Comparison of ENCODE assay signal across 8 cellular contexts in genomic region chr9:136545065-136545965, GRCh38. TPM values are rescaled to one million over a fixed set of nuclear protein-coding genes. Genes with fewer than 3 reads are reported as not detected.
A peak's percentile ranks its signal among the peaks of the same experiment; 100 is the strongest.
DNase-seq lines count a peak whose midpoint lies in the region; ATAC-seq and TF ChIP-seq lines count a peak whose summit lies in the region.

No MANE protein-coding gene starts in this region.

- H3K36me3 Mint-ChIP-seq in activated CD8-positive, alpha-beta T cell treated with anti-CD3 and anti-CD28 coated beads, Interleukin-2, amount 10 ng/mL, durations not matched to agents 7 days and 5 days (ENCODE audit: low read depth) = peaks cover 30% of the 10 kb centered on the region

- peaks cover 52% of the 10 kb centered on the region for H3K4me1 Mint-ChIP-seq in activated CD8-positive, alpha-beta T cell treated with anti-CD3 and anti-CD28 coated beads, Interleukin-2, amount 10 ng/mL, durations not matched to agents 7 days and 5 days (ENCODE audit: low read depth)

- no peaks in the 10 kb centered on the region for H3K9me3 Mint-ChIP-seq in activated CD8-positive, alpha-beta T cell treated with anti-CD3 and anti-CD28 coated beads, Interleukin-2, amount 10 ng/mL, durations not matched to agents 7 days and 5 days (ENCODE audit: insufficient read depth)

- DNase-seq in AG04450 (ENCODE audit: low read depth, low spot score) (no peak), epidermal melanocyte (ENCODE audit: insufficient read length, low spot score) (peak; percentile 60), cerebellum (ENCODE audit: low spot score) (no peak)
- peak; percentile 77 for DNase-seq in activated CD8-positive, alpha-beta T cell treated with anti-CD3 and anti-CD28 coated beads, Interleukin-2, amount 10 ng/mL, durations not matched to agents 7 days and 5 days
- DNase-seq in NK-92 treated with Interleukin-12 subunit alpha and Interleukin-12 subunit beta, amount 100 ng/mL, for 24 hours (lab: John Stamatoyannopoulos, UW) = no peak

- H3K27ac ChIP-seq in AG04450 (ENCODE audit: low read depth, low read length) (no peak overlapping the region), HUES48 (ENCODE audit: low read depth, low read length) (peak overlapping the region; percentile 35)

- H2AFZ ChIP-seq in neuron (ENCODE audit: low read depth, low read length) = no peak overlapping the region

- no peak overlapping the region; the same call in 1 of the 2 replicates for H3K9ac ChIP-seq in HUES48 (ENCODE audit: low read depth, low read length)

- H3K4me3 Mint-ChIP-seq in activated CD8-positive, alpha-beta T cell treated with anti-CD3 and anti-CD28 coated beads, Interleukin-2, amount 10 ng/mL, durations not matched to agents 7 days and 5 days = peak overlapping the region; percentile 92

- H3K27me3 Mint-ChIP-seq in activated CD8-positive, alpha-beta T cell treated with anti-CD3 and anti-CD28 coated beads, Interleukin-2, amount 10 ng/mL, durations not matched to agents 7 days and 5 days (ENCODE audit: low read depth) = no peaks in the 10 kb centered on the region

- TF ChIP-seq CTCF in AG04450 (IDR thresholded peaks at IDR 0.05; ENCODE audit: low read depth, low read length) = no peak

- CTCF ChIA-PET in AG04450 (lab: Charles Lee) = no interaction called here
- CTCF ChIA-PET in activated CD8-positive, alpha-beta T cell treated with anti-CD3 and anti-CD28 coated beads, Interleukin-2, amount 10 ng/mL, durations not matched to agents 7 days and 5 days (lab: Charles Lee) = no interaction called here

- no peaks in the 10 kb centered on the region for H3K9me3 ChIP-seq in AG04450 (ENCODE audit: control insufficient read depth, insufficient read depth, low read length)
- H3K9me3 ChIP-seq in HUES48 (ENCODE audit: control insufficient read depth, insufficient read depth, low read length) = no peaks in the 10 kb centered on the region
- H3K9me3 ChIP-seq in neuron (ENCODE audit: low read length) = no peaks in the 10 kb centered on the region

- H3K4me1 ChIP-seq in HUES48 (ENCODE audit: control insufficient read depth, insufficient read depth, low read length) (peaks cover 25% of the 10 kb centered on the region), neuron (ENCODE audit: insufficient read depth, low read length) (peaks cover 59% of the 10 kb centered on the region)

- POLR2A ChIA-PET in AG04450 (lab: Yijun Ruan, JAX) = interaction anchor here (0.9 to 1.6 kb wide), 3 partner anchors 13 to 69 kb away, joined by 3 to 8 read pairs (median 4); no protein-coding TSS in a partner anchor
- POLR2A ChIA-PET in activated CD8-positive, alpha-beta T cell treated with anti-CD3 and anti-CD28 coated beads, Interleukin-2, amount 10 ng/mL, durations not matched to agents 7 days and 5 days (lab: Charles Lee) = interaction anchor here (3.2 kb wide), 1 partner anchor 12 kb away, joined by 16 read pairs; no protein-coding TSS in a partner anchor

- peak overlapping the region; percentile 74 for H3K4me3 ChIP-seq in AG04450 (ENCODE audit: low read depth, low read length)
- peak overlapping the region; percentile 75 for H3K4me3 ChIP-seq in HUES48 (ENCODE audit: low read depth, low read length)
- H3K4me3 ChIP-seq in neuron (ENCODE audit: low read length) = peak overlapping the region; percentile 69

- H3K36me3 ChIP-seq in HUES48 (ENCODE audit: control insufficient read depth, insufficient read depth, low read length) = peaks cover 27% of the 10 kb centered on the region
- peaks cover 9% of the 10 kb centered on the region for H3K36me3 ChIP-seq in neuron (ENCODE audit: insufficient read depth, low read length)

- no peaks in the 10 kb centered on the region for H3K27me3 ChIP-seq in AG04450 (ENCODE audit: control insufficient read depth, insufficient read depth, low read length)
- H3K27me3 ChIP-seq in HUES48 (ENCODE audit: control insufficient read depth, insufficient read depth, low read length) = no peaks in the 10 kb centered on the region; the same call in 1 of the 2 replicates
- no peaks in the 10 kb centered on the region for H3K27me3 ChIP-seq in neuron (ENCODE audit: insufficient read depth, low read length)

- peak; percentile 10 for ATAC-seq in GM19467 (IDR thresholded peaks at IDR 0.05; ENCODE audit: unreplicated experiment)
- peak; percentile 27 for ATAC-seq in activated CD8-positive, alpha-beta T cell treated with anti-CD3 and anti-CD28 coated beads, Interleukin-2, amount 10 ng/mL, durations not matched to agents 7 days and 5 days

- peak overlapping the region; percentile 81 for H3K27ac Mint-ChIP-seq in activated CD8-positive, alpha-beta T cell treated with anti-CD3 and anti-CD28 coated beads, Interleukin-2, amount 10 ng/mL, durations not matched to agents 7 days and 5 days

RNA-seq across cellular contexts. Expression of gene NOTCH1, which starts 0.5 kb away (rescaled TPM):
- polyA plus RNA-seq in AG04450 (2011; rRNA removed) = 0.89 and 1.7 TPM in 2 replicates
- polyA minus RNA-seq in AG04450 (2011; rRNA and poly(A)+ RNA removed) = 2.9 TPM in 2 replicates
- 10 to 100 TPM; 86.6 to 94.1 TPM for total RNA-seq in activated CD8-positive, alpha-beta T cell treated with anti-CD3 and anti-CD28 coated beads, Interleukin-2, amount 10 ng/mL, durations not matched to agents 7 days and 5 days
- total RNA-seq in cerebellum = 35.2 TPM

Comparison
In these comparisons a context has a peak if more than half of its experiments do, and no peak if none do; other contexts are left out.
1. DNase-seq: peak in activated CD8-positive, alpha-beta T cell treated with anti-CD3 and anti-CD28 coated beads, Interleukin-2, amount 10 ng/mL, durations not matched to agents 7 days and 5 days (single experiment) and epidermal melanocyte (single experiment); none in AG04450 (single experiment), cerebellum (single experiment) and NK-92 treated with Interleukin-12 subunit alpha and Interleukin-12 subunit beta, amount 100 ng/mL, for 24 hours (single experiment).
2. Peak in every context shown above with its lines, with median percentiles within 50 percentile points of each other: H3K4me3 ChIP-seq.